Comparison of ENCODE assay signal across 24 cellular contexts in the genomic region with DNA sequence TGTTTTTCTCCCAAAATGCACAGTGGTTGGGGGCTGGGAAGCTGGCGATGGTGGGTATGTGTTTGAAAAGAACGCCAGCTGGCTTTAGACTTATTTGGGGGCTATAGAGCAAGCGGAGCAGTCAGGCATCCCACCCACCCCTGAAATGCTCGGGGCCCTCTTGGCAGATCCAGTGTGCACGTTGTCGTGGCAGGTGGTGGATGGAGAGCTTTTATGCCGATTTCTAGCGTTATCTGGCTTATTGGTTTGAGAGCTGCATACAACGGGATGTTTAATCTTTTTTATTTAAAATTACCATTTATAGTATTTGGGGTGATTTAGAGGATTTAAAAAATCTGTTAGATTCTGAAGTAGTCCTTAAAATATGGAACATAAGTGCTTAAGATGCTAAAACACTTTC. TPM values are rescaled to one million over a fixed set of nuclear protein-coding genes. Genes with fewer than 3 reads are reported as not detected.
DNase-seq lines count a peak whose midpoint lies in the region; ATAC-seq, FAIRE-seq and TF ChIP-seq lines count a peak whose summit lies in the region.
"Had no signal": no experiment of that assay in that cellular context is flagged by ENCODE, and none has a peak within 500 bp of the region (broad histone marks: within the 10 kb centered on the region; RNA-seq: fewer than 3 reads in every experiment).

No MANE protein-coding gene starts in this region.

- DNase-seq in A549 (ENCODE audit: low read depth in 1 of 2, low spot score in 1 of 2) (no peak), GM23248 (no peak), COR-L47 (lab: John Stamatoyannopoulos, UW) (no peak)
- no peak for DNase-seq in CD8-positive, alpha-beta memory T cell
- DNase-seq: ACHN; activated CD4-positive, alpha-beta T cell treated with anti-CD3 and anti-CD28 coated beads for 48 hours; CD4-positive, CD25-positive, alpha-beta regulatory T cell; DMS153; left colon; NCI-H1417 treated with DMSO at 0.1 percent for 48 hours; NCI-H2171; NCI-H774; SHP77; stimulated activated CD4-positive, alpha-beta T cell treated with anti-CD3 and anti-CD28 coated beads, Interleukin-12 subunit alpha, Interleukin-12 subunit beta, amount 100 ng/mL, for 4 hours; T-cell had no signal

- CTCF ChIA-PET in A549 (lab: Yijun Ruan, JAX) = interaction anchor here (0.8 to 1.4 kb wide), 3 partner anchors 9 to 148 kb away, joined by 3 to 9 read pairs (median 5); no protein-coding TSS in a partner anchor
- CTCF ChIA-PET in CD8-positive, alpha-beta memory T cell (lab: Charles Lee) = no interaction called here

- H3K4me1 Mint-ChIP-seq in brain = peaks cover 97% of the 10 kb centered on the region
- H3K4me1 Mint-ChIP-seq in CD8-positive, alpha-beta memory T cell = no peaks in the 10 kb centered on the region
- H3K4me1 Mint-ChIP-seq: T-cell had no signal

- no peak overlapping the region for H3K9ac ChIP-seq in GM23248

- H3F3A ChIP-seq in GM23248 (ENCODE audit: insufficient read depth) = peaks cover 57% of the 10 kb centered on the region

- H3K27ac Mint-ChIP-seq in brain = peak overlapping the region in 4 of 5 experiments; percentile 12 to 100 (median 60)
- no peak overlapping the region for H3K27ac Mint-ChIP-seq in CD8-positive, alpha-beta memory T cell
- H3K27ac Mint-ChIP-seq: activated naive CD8-positive, alpha-beta T cell; CD4-positive, CD25-positive, alpha-beta regulatory T cell; nephron; T-cell had no signal

- H4K20me1 ChIP-seq in GM23248 (ENCODE audit: insufficient read depth) = no peaks in the 10 kb centered on the region

- ATAC-seq in A549 (no peak), HG02571 (IDR thresholded peaks at IDR 0.05; ENCODE audit: unreplicated experiment) (no peak), GM21786 (IDR thresholded peaks at IDR 0.05; ENCODE audit: unreplicated experiment) (no peak)
- ATAC-seq: HCT116, left colon, T-cell had no signal

- TF ChIP-seq CTCF in A549 (IDR thresholded peaks at IDR 0.05) = no peak
- TF ChIP-seq CTCF in brain (conservative IDR thresholded peaks at IDR 0.05) = no peak
- TF ChIP-seq CTCF in neutrophil (IDR thresholded peaks at IDR 0.05) = no peak

- POLR2A ChIA-PET in A549 (lab: Yijun Ruan, JAX) = no interaction called here
- POLR2A ChIA-PET in CD8-positive, alpha-beta memory T cell (lab: Charles Lee) = no interaction called here

- H3K4me3 ChIP-seq in A549 = no peak overlapping the region
- H3K4me3 ChIP-seq in GM23248 = no peak overlapping the region
- H3K4me3 ChIP-seq in neutrophil (ENCODE audit: low read depth in 1 of 2, low read length in 1 of 2) = peak overlapping the region in 1 of 2 experiments; percentile 12
- H3K4me3 ChIP-seq in CD8-positive, alpha-beta memory T cell (ENCODE audit: low read length) = no peak overlapping the region

- H3K27me3 ChIP-seq in GM23248 (replicated peaks; ENCODE audit: insufficient read depth) (no peaks in the 10 kb centered on the region), neutrophil (no peaks in the 10 kb centered on the region)
- no peaks in the 10 kb centered on the region for H3K27me3 ChIP-seq in CD8-positive, alpha-beta memory T cell (ENCODE audit: insufficient read depth, low read length, poor library complexity, severe bottlenecking)

- H2AFZ ChIP-seq in GM23248 = no peak overlapping the region

- H3K79me2 ChIP-seq in GM23248 (ENCODE audit: insufficient read depth) = peaks cover 100% of the 10 kb centered on the region

- TF ChIP-seq RAD21 in A549 (conservative IDR thresholded peaks at IDR 0.05 in 1 of 2, IDR thresholded peaks at IDR 0.05 in 1 of 2) = no peak

- in situ Hi-C loops in GM23248 (cut with MboI) = no loop called here

- no peak for TF ChIP-seq EP300 in A549 (IDR thresholded peaks at IDR 0.05)

- H3K9me3 Mint-ChIP-seq in brain = peaks cover 0 to 5% (median 3%) of the 10 kb centered on the region in 5 experiments
- peaks cover 0 to 5% (median 2%) of the 10 kb centered on the region in 5 donors for H3K9me3 Mint-ChIP-seq in CD8-positive, alpha-beta memory T cell
- H3K9me3 Mint-ChIP-seq: nephron, T-cell had no signal

- no peaks in the 10 kb centered on the region for H3K9me2 ChIP-seq in GM23248 (ENCODE audit: insufficient read depth)

- H3K27me3 Mint-ChIP-seq in brain = no peaks in the 10 kb centered on the region
- peaks cover 8 to 9% of the 10 kb centered on the region in 2 donors for H3K27me3 Mint-ChIP-seq in CD8-positive, alpha-beta memory T cell

- H3K36me3 Mint-ChIP-seq in brain = peaks cover 91% of the 10 kb centered on the region
- H3K36me3 Mint-ChIP-seq in CD8-positive, alpha-beta memory T cell = no peaks in the 10 kb centered on the region
- H3K36me3 Mint-ChIP-seq: activated naive CD8-positive, alpha-beta T cell; CD4-positive, CD25-positive, alpha-beta regulatory T cell; T-cell had no signal

- peak overlapping the region; percentile 46 to 100 (median 94) for H3K4me3 Mint-ChIP-seq in brain
- no peak overlapping the region for H3K4me3 Mint-ChIP-seq in CD8-positive, alpha-beta memory T cell
- H3K4me3 Mint-ChIP-seq: activated naive CD8-positive, alpha-beta T cell; CD4-positive, CD25-positive, alpha-beta regulatory T cell; T-cell had no signal

- H3K4me1 ChIP-seq in A549 = peaks cover 97% of the 10 kb centered on the region
- peaks cover 81% of the 10 kb centered on the region for H3K4me1 ChIP-seq in GM23248 (ENCODE audit: insufficient read depth)
- H3K4me1 ChIP-seq in neutrophil (ENCODE audit: control insufficient read depth in 1 of 2, insufficient read depth in 1 of 2, low read depth in 1 of 2, low read length in 1 of 2) = peaks cover 85 to 92% of the 10 kb centered on the region in 2 experiments
- H3K4me1 ChIP-seq in CD8-positive, alpha-beta memory T cell (ENCODE audit: insufficient read depth, low read length) = no peaks in the 10 kb centered on the region

- WGBS in A549 (ENCODE audit: missing lambda C conversion rate) = 87% methylated on average over 9 of the region's 9 CpGs
- WGBS in GM23248 (ENCODE audit: low coverage in 1 of 2, low lambda C conversion rate in 2 of 2, missing lambda C conversion rate in 2 of 2), 2 experiments = 94 to 96% methylated on average over 9 of the region's 9 CpGs

- H3K9me3 ChIP-seq in A549 (no peaks in the 10 kb centered on the region), GM23248 (ENCODE audit: low read depth) (no peaks in the 10 kb centered on the region), neutrophil (no peaks in the 10 kb centered on the region)
- H3K9me3 ChIP-seq in CD8-positive, alpha-beta memory T cell (ENCODE audit: low read length) = no peaks in the 10 kb centered on the region

- no peak for TF ChIP-seq POLR2A in A549 (IDR thresholded peaks at IDR 0.05; ENCODE audit: low read length)

- H3K4me2 ChIP-seq in A549 (peak overlapping the region; percentile 84), GM23248 (ENCODE audit: unreplicated experiment) (peak overlapping the region; percentile 37)

- H3K36me3 ChIP-seq in GM23248 (ENCODE audit: low read depth) (peaks cover 5% of the 10 kb centered on the region; the same call in 1 of the 2 replicates), neutrophil (peaks cover 45% of the 10 kb centered on the region)
- no peaks in the 10 kb centered on the region for H3K36me3 ChIP-seq in CD8-positive, alpha-beta memory T cell (ENCODE audit: insufficient read depth, low read length)

- no peak for FAIRE-seq in A549 (lab: Jason Lieb, UNC)
- FAIRE-seq: colon, urothelium cell line had no signal

- H3K27ac ChIP-seq in A549 (peak overlapping the region in 1 of 2 experiments; percentile 68; a peak in 3 of 6 replicates), GM23248 (peak overlapping the region; percentile 58), neutrophil (peak overlapping the region; percentile 92)
- no peak overlapping the region for H3K27ac ChIP-seq in CD8-positive, alpha-beta memory T cell (ENCODE audit: low read depth, low read length)

TF ChIP-seq in A549, 52 proteins besides CTCF, POLR2A, EP300 and RAD21:
- TF ChIP-seq FOSB (CRISPR knock-in tag; IDR thresholded peaks at IDR 0.05) = no peak
- TF ChIP-seq BHLHE40 (IDR thresholded peaks at IDR 0.05; ENCODE audit: low read depth, low read length) = no peak
- TF ChIP-seq HOXA7 (CRISPR knock-in tag; IDR thresholded peaks at IDR 0.05) = no peak
- no peak for TF ChIP-seq CBX2 (IDR thresholded peaks at IDR 0.05; ENCODE audit: borderline replicate concordance, low read depth)
- TF ChIP-seq EHF (CRISPR knock-in tag; IDR thresholded peaks at IDR 0.05) = no peak
- TF ChIP-seq SMC3 (IDR thresholded peaks at IDR 0.05) = no peak
- no peak for TF ChIP-seq ESRRA (IDR thresholded peaks at IDR 0.05; ENCODE audit: borderline replicate concordance, low read length)
- TF ChIP-seq ZSCAN20 (CRISPR knock-in tag; IDR thresholded peaks at IDR 0.05) = no peak
- no peak for TF ChIP-seq RNF2 (IDR thresholded peaks at IDR 0.05; ENCODE audit: borderline replicate concordance, low read depth)
- TF ChIP-seq KDM1A (IDR thresholded peaks at IDR 0.05; ENCODE audit: low read depth) = no peak
- TF ChIP-seq, protein P1, sequence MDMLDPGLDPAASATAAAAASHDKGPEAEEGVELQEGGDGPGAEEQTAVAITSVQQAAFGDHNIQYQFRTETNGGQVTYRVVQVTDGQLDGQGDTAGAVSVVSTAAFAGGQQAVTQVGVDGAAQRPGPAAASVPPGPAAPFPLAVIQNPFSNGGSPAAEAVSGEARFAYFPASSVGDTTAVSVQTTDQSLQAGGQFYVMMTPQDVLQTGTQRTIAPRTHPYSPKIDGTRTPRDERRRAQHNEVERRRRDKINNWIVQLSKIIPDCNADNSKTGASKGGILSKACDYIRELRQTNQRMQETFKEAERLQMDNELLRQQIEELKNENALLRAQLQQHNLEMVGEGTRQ (IDR thresholded peaks at IDR 0.05) = no peak
- no peak for TF ChIP-seq RFX5 (IDR thresholded peaks at IDR 0.05)
- TF ChIP-seq KDM5A (IDR thresholded peaks at IDR 0.05) = no peak

RNA-seq across cellular contexts. Expression of a gene that starts 8.1 kb away (rescaled TPM):
- 369 and 454 TPM in 2 replicates for polyA plus RNA-seq in A549 (2011; rRNA removed)
- polyA plus RNA-seq in A549 (2012; cell fraction: cytosol; rRNA removed) = 308 and 386 TPM in 2 replicates
- 121 and 135 TPM in 2 replicates for polyA plus RNA-seq in A549 (2012; cell fraction: nucleus; rRNA removed)
- 381 to 414 TPM (median 391 TPM) in 3 replicates for polyA plus RNA-seq in A549 (2017; fragmentation: RNase III; extraction: RNeasy Plus Mini Kit Qiagen cat#74134 plus additional on column Dnase treatment)
- 48.8 and 53.9 TPM in 2 replicates for polyA minus RNA-seq in A549 (2011; rRNA and poly(A)+ RNA removed)
- 121 and 124 TPM in 2 replicates for total RNA-seq in GM23248 (2014; rRNA removed; shearing (Covaris generic))
- 58.4 and 60.4 TPM in 2 replicates for polyA plus RNA-seq in GM23248 (2016; fragmentation: Nextera tagmentation; extraction: Ambion mirVana)
- polyA plus RNA-seq in brain (ENCODE audit: insufficient read depth, low read depth, low replicate concordance) = 358 TPM
- under 1 TPM; 0.28 to 0.49 TPM for total RNA-seq in CD8-positive, alpha-beta memory T cell
- not detected for polyA plus RNA-seq in CD8-positive, alpha-beta memory T cell

Comparison
In these comparisons a context has a peak if more than half of its experiments do, and no peak if none do; other contexts are left out.
1. H3K27ac Mint-ChIP-seq: peak in brain (4 of 5); none in CD8-positive, alpha-beta memory T cell (0 of 8).
2. H3K4me3 Mint-ChIP-seq: peak in brain (5 of 5); none in CD8-positive, alpha-beta memory T cell (0 of 7).
3. RNA of a gene that starts 8.1 kb away (polyA plus RNA-seq): 121 to 454 TPM in A549, 358 TPM in brain (single experiment) and 58.4 to 60.4 TPM in GM23248; not detected in CD8-positive, alpha-beta memory T cell (single experiment); every median in the first group is over 10 times any median in the second.